In the genomic region with DNA sequence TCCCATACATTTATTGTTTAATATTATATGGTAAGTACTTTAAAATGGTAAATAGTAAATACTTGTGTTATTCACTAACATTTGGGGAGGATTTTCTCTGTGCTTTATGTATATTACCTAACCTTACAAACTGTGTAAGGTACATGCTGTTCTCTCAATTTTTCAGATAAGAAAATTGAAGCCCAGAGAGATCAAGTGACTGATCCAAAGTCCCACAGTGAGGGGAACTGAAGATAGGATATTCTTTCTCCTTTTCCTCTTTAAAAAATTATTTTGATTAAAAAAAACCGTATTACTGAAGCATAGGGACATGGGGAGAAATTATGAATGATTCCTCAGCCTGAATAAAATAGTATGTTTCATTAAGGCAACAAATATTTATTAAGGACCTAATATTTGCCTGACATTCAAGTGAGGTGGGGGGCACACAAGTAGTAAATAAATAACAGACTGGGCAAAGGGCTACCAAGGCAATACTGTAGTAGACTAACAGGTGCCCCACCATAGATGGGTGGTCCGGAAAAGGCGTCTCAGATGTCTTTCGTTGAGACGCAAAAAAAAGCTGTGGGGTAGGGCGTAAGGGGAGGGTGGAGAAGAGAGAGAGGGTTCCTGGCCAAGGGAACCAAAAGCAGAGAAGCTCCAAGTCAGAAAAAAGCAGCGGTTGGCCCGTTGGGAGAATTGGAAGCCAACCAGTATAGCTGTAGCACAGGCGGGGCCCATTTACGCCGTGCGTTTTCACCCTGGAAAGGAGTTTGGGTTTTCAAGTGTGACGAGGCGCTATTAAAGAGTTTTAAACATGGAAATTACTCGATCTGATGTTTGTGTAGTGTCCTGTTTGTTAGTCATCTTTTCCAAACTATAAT, we compare ENCODE assay signal across 8 cellular contexts. TPM values are rescaled to one million over a fixed set of nuclear protein-coding genes. Genes with fewer than 3 reads are reported as not detected.
DNase-seq lines count a peak whose midpoint lies in the region; ATAC-seq and TF ChIP-seq lines count a peak whose summit lies in the region.

No MANE protein-coding gene starts in this region.

- no peaks in the 10 kb centered on the region for H3K27me3 Mint-ChIP-seq in progenitor cell of endocrine pancreas

- no peaks in the 10 kb centered on the region for H3K36me3 ChIP-seq in RWPE2 (ENCODE audit: low read depth)
- H3K36me3 ChIP-seq in left ventricle myocardium inferior: no peaks in the 10 kb centered on the region

- peaks cover 13% of the 10 kb centered on the region for H3K4me1 ChIP-seq in RWPE2 (ENCODE audit: insufficient read depth, poor library complexity, severe bottlenecking)
- H3K4me1 ChIP-seq in left ventricle myocardium inferior: peaks cover 53% of the 10 kb centered on the region

- DNase-seq in DMS 273 treated with DMSO at 0.1 percent for 48 hours (lab: John Stamatoyannopoulos, UW): peak; percentile 54
- peak; percentile 53 for DNase-seq in HT-29 (ENCODE audit: low spot score)
- no peak for DNase-seq in RWPE2 (ENCODE audit: low spot score)
- DNase-seq in left ventricle myocardium inferior: peak; percentile 53
- no peak for DNase-seq in progenitor cell of endocrine pancreas (ENCODE audit: low spot score, unreplicated experiment)
- no peak for DNase-seq in NK-92 (lab: John Stamatoyannopoulos, UW; ENCODE audit: unreplicated experiment)

- no peaks in the 10 kb centered on the region for H3K36me3 Mint-ChIP-seq in progenitor cell of endocrine pancreas (ENCODE audit: insufficient read depth)

- H3K9me3 Mint-ChIP-seq in progenitor cell of endocrine pancreas (ENCODE audit: low read depth): no peaks in the 10 kb centered on the region

- peak overlapping the region; percentile 99 for H3K27ac Mint-ChIP-seq in progenitor cell of endocrine pancreas

- peak overlapping the region; percentile 90 for H3K4me3 ChIP-seq in RWPE2 (ENCODE audit: severe bottlenecking)
- peak overlapping the region; percentile 95 for H3K4me3 ChIP-seq in left ventricle myocardium inferior

- H3K4me3 Mint-ChIP-seq in progenitor cell of endocrine pancreas (ENCODE audit: low read depth): peak overlapping the region; percentile 92

- WGBS in adipose tissue, 3 donors: 1% methylated on average over 15 of the region's 15 CpGs

- TF ChIP-seq CTCF in RWPE2 (IDR thresholded peaks at IDR 0.05; ENCODE audit: poor library complexity, severe bottlenecking) (no peak), left ventricle myocardium inferior (IDR thresholded peaks at IDR 0.05; ENCODE audit: borderline replicate concordance) (no peak), progenitor cell of endocrine pancreas (IDR thresholded peaks at IDR 0.05; ENCODE audit: unreplicated experiment) (no peak)

- intact Hi-C loops in left ventricle myocardium inferior (cut with micrococcal nuclease): no loop called here

- H3K27ac ChIP-seq in RWPE2 (ENCODE audit: poor library complexity, severe bottlenecking) (peak overlapping the region; percentile 81), adipose tissue (ENCODE audit: low read depth, low read length) (peak overlapping the region; percentile 95), left ventricle myocardium inferior (replicated peaks) (peak overlapping the region; percentile 99)

- ATAC-seq in RWPE2 (ENCODE audit: low read depth) (peak; percentile 15; the same call in 1 of the 3 replicates), HG03025 (IDR thresholded peaks at IDR 0.05; ENCODE audit: low FRiP score, unreplicated experiment) (no peak)

- H3K4me1 Mint-ChIP-seq in progenitor cell of endocrine pancreas (ENCODE audit: low read depth): peaks cover 26% of the 10 kb centered on the region

- no peaks in the 10 kb centered on the region for H3K27me3 ChIP-seq in RWPE2 (ENCODE audit: insufficient read depth, poor library complexity, severe bottlenecking)
- no peaks in the 10 kb centered on the region for H3K27me3 ChIP-seq in left ventricle myocardium inferior (ENCODE audit: low read depth)

- no peaks in the 10 kb centered on the region for H3K9me3 ChIP-seq in RWPE2 (ENCODE audit: severe bottlenecking)
- no peaks in the 10 kb centered on the region for H3K9me3 ChIP-seq in left ventricle myocardium inferior (replicated peaks)

RNA-seq across cellular contexts. Expression of a gene that starts 0.9 kb away (rescaled TPM):
- 14.7 and 29.7 TPM in 2 replicates for total RNA-seq in HT-29 (2014; rRNA removed; shearing (Covaris generic))
- 1 to 10 TPM; 2.5 to 7.6 (median 5.4) TPM for polyA plus RNA-seq in adipose tissue
- total RNA-seq in left ventricle myocardium inferior (12.1 TPM), progenitor cell of endocrine pancreas (40.8 and 42.1 TPM in 2 replicates)

RNA-seq across cellular contexts. Expression of a gene that starts 47.0 kb away (rescaled TPM):
- 11.1 and 13.6 TPM in 2 replicates for total RNA-seq in HT-29 (2014; rRNA removed; shearing (Covaris generic))
- polyA plus RNA-seq in adipose tissue: 1 to 10 TPM; 3.0 to 4.7 (median 4.1) TPM
- total RNA-seq in left ventricle myocardium inferior (18.8 TPM), progenitor cell of endocrine pancreas (103 and 110 TPM in 2 replicates)

Comparison
In these comparisons a context has a peak if more than half of its experiments do, and no peak if none do; other contexts are left out.
1. DNase-seq: peak in DMS 273 treated with DMSO at 0.1 percent for 48 hours (single experiment), HT-29 (single experiment) and left ventricle myocardium inferior (single experiment); none in RWPE2 (single experiment), progenitor cell of endocrine pancreas (single experiment) and NK-92 (single experiment).
2. Peak in every context shown above with its lines, with median percentiles within 50 percentile points of each other: H3K27ac ChIP-seq.